1 cellular context compared by ENCODE assay signal in the genomic region with DNA sequence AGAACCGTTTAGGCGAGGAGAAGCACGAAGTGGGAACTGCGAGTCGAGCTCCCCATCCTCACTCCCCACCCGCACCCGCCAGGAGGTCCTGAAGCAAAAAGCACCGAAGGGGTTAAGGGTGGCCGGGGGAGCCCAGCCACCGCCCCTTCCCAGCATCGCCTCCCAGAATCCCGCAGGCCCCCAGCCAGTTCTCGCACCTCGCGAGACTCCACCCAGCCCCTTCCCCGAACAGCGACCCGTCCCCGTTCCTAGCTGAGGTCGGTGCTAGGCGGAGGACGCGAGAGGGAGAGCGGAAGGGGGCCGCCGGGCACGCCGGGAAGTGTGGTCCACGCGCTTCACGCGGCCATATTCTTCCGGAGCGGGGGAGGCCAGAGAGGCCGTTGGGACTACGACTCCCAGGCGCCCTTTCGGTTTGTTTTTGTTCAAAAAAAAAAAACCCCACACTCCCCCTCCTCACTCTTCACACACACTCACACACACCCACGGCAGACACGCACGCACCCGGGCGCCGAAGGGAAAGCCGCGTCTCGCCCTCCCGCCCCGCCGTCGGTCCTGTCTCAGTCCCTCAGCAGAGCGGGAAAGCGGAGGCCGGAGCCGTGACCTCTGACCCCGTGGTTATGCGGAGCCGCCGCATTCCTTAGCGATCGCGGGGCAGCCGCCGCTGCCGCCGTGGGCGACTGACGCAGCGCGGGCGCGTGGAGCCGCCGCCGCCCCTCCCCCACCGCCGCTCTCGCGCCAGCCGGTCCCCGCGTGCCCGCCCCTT.
TF ChIP-seq lines count a peak whose summit lies in the region.

TSS of gene ASXL1 (plus strand) at position 463 of the 763 bp plus-strand sequence. CDS start 445 bp downstream, outside the sequence.

TF ChIP-seq in K562, 482 proteins besides CTCF, POLR2A, EP300 and RAD21 (continued from another document and continues in another):
- TF ChIP-seq, protein P1, sequence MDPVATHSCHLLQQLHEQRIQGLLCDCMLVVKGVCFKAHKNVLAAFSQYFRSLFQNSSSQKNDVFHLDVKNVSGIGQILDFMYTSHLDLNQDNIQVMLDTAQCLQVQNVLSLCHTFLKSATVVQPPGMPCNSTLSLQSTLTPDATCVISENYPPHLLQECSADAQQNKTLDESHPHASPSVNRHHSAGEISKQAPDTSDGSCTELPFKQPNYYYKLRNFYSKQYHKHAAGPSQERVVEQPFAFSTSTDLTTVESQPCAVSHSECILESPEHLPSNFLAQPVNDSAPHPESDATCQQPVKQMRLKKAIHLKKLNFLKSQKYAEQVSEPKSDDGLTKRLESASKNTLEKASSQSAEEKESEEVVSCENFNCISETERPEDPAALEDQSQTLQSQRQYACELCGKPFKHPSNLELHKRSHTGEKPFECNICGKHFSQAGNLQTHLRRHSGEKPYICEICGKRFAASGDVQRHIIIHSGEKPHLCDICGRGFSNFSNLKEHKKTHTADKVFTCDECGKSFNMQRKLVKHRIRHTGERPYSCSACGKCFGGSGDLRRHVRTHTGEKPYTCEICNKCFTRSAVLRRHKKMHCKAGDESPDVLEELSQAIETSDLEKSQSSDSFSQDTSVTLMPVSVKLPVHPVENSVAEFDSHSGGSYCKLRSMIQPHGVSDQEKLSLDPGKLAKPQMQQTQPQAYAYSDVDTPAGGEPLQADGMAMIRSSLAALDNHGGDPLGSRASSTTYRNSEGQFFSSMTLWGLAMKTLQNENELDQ (CRISPR knock-in tag; IDR thresholded peaks at IDR 0.05; ENCODE audit: borderline replicate concordance): no peak
- TF ChIP-seq CBX3 (IDR thresholded peaks at IDR 0.05; ENCODE audit: borderline replicate concordance in 1 of 2, low read length in 2 of 2): no peak
- no peak for TF ChIP-seq HNRNPK (IDR thresholded peaks at IDR 0.05; ENCODE audit: low read depth, low read length, poor library complexity, severe bottlenecking)
- TF ChIP-seq ZNF444 (CRISPR knock-in tag; IDR thresholded peaks at IDR 0.05): peak; percentile 12; the same call in 1 of the 2 replicates
- no peak for TF ChIP-seq CHD4 (IDR thresholded peaks at IDR 0.05; ENCODE audit: insufficient read depth, insufficient replicate concordance, low read depth, low read length, poor library complexity, severe bottlenecking)
- TF ChIP-seq RFX7 (CRISPR knock-in tag; IDR thresholded peaks at IDR 0.05): no peak
- TF ChIP-seq, protein P2, sequence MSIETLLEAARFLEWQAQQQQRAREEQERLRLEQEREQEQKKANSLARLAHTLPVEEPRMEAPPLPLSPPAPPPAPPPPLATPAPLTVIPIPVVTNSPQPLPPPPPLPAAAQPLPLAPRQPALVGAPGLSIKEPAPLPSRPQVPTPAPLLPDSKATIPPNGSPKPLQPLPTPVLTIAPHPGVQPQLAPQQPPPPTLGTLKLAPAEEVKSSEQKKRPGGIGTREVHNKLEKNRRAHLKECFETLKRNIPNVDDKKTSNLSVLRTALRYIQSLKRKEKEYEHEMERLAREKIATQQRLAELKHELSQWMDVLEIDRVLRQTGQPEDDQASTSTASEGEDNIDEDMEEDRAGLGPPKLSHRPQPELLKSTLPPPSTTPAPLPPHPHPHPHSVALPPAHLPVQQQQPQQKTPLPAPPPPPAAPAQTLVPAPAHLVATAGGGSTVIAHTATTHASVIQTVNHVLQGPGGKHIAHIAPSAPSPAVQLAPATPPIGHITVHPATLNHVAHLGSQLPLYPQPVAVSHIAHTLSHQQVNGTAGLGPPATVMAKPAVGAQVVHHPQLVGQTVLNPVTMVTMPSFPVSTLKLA (conservative IDR thresholded peaks at IDR 0.05): peak; percentile 63 to 79
- peak; percentile 85 for TF ChIP-seq ZFX (CRISPR knock-in tag; IDR thresholded peaks at IDR 0.05)
- no peak for TF ChIP-seq NBN (IDR thresholded peaks at IDR 0.05; ENCODE audit: low read depth)
- TF ChIP-seq TFAP4 (CRISPR knock-in tag; IDR thresholded peaks at IDR 0.05; ENCODE audit: borderline replicate concordance): peak; percentile 80; the same call in 1 of the 2 replicates
- TF ChIP-seq, protein P3, sequence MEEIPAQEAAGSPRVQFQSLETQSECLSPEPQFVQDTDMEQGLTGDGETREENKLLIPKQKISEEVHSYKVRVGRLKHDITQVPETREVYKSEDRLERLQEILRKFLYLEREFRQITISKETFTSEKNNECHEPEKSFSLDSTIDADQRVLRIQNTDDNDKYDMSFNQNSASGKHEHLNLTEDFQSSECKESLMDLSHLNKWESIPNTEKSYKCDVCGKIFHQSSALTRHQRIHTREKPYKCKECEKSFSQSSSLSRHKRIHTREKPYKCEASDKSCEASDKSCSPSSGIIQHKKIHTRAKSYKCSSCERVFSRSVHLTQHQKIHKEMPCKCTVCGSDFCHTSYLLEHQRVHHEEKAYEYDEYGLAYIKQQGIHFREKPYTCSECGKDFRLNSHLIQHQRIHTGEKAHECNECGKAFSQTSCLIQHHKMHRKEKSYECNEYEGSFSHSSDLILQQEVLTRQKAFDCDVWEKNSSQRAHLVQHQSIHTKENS (CRISPR knock-in tag; IDR thresholded peaks at IDR 0.05): no peak
- TF ChIP-seq TAF1 (IDR thresholded peaks at IDR 0.05; ENCODE audit: control insufficient read depth, extremely low read depth, insufficient read depth, low read length, severe bottlenecking): peak; percentile 93
- TF ChIP-seq STAT5A (IDR thresholded peaks at IDR 0.05; ENCODE audit: borderline replicate concordance, low read length): no peak
- TF ChIP-seq, protein P4, sequence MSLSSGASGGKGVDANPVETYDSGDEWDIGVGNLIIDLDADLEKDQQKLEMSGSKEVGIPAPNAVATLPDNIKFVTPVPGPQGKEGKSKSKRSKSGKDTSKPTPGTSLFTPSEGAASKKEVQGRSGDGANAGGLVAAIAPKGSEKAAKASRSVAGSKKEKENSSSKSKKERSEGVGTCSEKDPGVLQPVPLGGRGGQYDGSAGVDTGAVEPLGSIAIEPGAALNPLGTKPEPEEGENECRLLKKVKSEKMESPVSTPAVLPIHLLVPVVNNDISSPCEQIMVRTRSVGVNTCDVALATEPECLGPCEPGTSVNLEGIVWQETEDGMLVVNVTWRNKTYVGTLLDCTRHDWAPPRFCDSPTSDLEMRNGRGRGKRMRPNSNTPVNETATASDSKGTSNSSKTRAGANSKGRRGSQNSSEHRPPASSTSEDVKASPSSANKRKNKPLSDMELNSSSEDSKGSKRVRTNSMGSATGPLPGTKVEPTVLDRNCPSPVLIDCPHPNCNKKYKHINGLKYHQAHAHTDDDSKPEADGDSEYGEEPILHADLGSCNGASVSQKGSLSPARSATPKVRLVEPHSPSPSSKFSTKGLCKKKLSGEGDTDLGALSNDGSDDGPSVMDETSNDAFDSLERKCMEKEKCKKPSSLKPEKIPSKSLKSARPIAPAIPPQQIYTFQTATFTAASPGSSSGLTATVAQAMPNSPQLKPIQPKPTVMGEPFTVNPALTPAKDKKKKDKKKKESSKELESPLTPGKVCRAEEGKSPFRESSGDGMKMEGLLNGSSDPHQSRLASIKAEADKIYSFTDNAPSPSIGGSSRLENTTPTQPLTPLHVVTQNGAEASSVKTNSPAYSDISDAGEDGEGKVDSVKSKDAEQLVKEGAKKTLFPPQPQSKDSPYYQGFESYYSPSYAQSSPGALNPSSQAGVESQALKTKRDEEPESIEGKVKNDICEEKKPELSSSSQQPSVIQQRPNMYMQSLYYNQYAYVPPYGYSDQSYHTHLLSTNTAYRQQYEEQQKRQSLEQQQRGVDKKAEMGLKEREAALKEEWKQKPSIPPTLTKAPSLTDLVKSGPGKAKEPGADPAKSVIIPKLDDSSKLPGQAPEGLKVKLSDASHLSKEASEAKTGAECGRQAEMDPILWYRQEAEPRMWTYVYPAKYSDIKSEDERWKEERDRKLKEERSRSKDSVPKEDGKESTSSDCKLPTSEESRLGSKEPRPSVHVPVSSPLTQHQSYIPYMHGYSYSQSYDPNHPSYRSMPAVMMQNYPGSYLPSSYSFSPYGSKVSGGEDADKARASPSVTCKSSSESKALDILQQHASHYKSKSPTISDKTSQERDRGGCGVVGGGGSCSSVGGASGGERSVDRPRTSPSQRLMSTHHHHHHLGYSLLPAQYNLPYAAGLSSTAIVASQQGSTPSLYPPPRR (CRISPR knock-in tag; IDR thresholded peaks at IDR 0.05; ENCODE audit: borderline replicate concordance): no peak
- no peak for TF ChIP-seq PTBP1 (IDR thresholded peaks at IDR 0.05; ENCODE audit: low read depth, low read length)
- TF ChIP-seq SLC30A9 (CRISPR knock-in tag; IDR thresholded peaks at IDR 0.05): no peak
- no peak for TF ChIP-seq ZNF408 (CRISPR knock-in tag; IDR thresholded peaks at IDR 0.05; ENCODE audit: low read depth)
- peak; percentile 47 for TF ChIP-seq ZBED1 (IDR thresholded peaks at IDR 0.05)
- no peak for TF ChIP-seq NFATC3 (IDR thresholded peaks at IDR 0.05)
- TF ChIP-seq THRB (CRISPR knock-in tag; conservative IDR thresholded peaks at IDR 0.05): 0 out of 2 replicates have a peak, but pooled peaks have one; percentile 30
- TF ChIP-seq NCOR1 (IDR thresholded peaks at IDR 0.05): no peak
- TF ChIP-seq RBM39 (optimal IDR thresholded peaks at IDR 0.05; ENCODE audit: low read depth, low read length): no peak
- no peak for TF ChIP-seq GTF2F1 (IDR thresholded peaks at IDR 0.05; ENCODE audit: low read depth, low read length)
- TF ChIP-seq USF2 (CRISPR knock-in tag; IDR thresholded peaks at IDR 0.05): no peak
- TF ChIP-seq ZNF324 (CRISPR knock-in tag; IDR thresholded peaks at IDR 0.05): no peak
- peak; percentile 83 to 85 for TF ChIP-seq SIX5 (IDR thresholded peaks at IDR 0.05; ENCODE audit: borderline replicate concordance in 1 of 2, insufficient read depth in 1 of 2, low read depth in 1 of 2, low read length in 2 of 2)
- TF ChIP-seq HDGF (IDR thresholded peaks at IDR 0.05): no peak
- no peak for TF ChIP-seq PTRF (tag; IDR thresholded peaks at IDR 0.05)
- TF ChIP-seq ZNF165 (CRISPR knock-in tag; IDR thresholded peaks at IDR 0.05; ENCODE audit: borderline replicate concordance): no peak
- TF ChIP-seq SAP30 (IDR thresholded peaks at IDR 0.05; ENCODE audit: borderline replicate concordance, insufficient read depth, low read depth, low read length, poor library complexity, severe bottlenecking): no peak
- no peak for TF ChIP-seq SMARCC2 (IDR thresholded peaks at IDR 0.05; ENCODE audit: low read depth)
- TF ChIP-seq BRD4 (IDR thresholded peaks at IDR 0.05): 0 out of 2 replicates have a peak, but pooled peaks have one; percentile 33
- TF ChIP-seq NCOA1 (IDR thresholded peaks at IDR 0.05; ENCODE audit: low read depth): 0 out of 2 replicates have a peak, but pooled peaks have one; percentile 0
- peak; percentile 79 for TF ChIP-seq MTA1 (IDR thresholded peaks at IDR 0.05; ENCODE audit: borderline replicate concordance)
- TF ChIP-seq, protein P5, sequence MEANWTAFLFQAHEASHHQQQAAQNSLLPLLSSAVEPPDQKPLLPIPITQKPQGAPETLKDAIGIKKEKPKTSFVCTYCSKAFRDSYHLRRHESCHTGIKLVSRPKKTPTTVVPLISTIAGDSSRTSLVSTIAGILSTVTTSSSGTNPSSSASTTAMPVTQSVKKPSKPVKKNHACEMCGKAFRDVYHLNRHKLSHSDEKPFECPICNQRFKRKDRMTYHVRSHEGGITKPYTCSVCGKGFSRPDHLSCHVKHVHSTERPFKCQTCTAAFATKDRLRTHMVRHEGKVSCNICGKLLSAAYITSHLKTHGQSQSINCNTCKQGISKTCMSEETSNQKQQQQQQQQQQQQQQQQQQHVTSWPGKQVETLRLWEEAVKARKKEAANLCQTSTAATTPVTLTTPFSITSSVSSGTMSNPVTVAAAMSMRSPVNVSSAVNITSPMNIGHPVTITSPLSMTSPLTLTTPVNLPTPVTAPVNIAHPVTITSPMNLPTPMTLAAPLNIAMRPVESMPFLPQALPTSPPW (CRISPR knock-in tag; IDR thresholded peaks at IDR 0.05): peak; percentile 66
- TF ChIP-seq MCM2 (IDR thresholded peaks at IDR 0.05; ENCODE audit: low read depth): no peak
- TF ChIP-seq NONO (IDR thresholded peaks at IDR 0.05; ENCODE audit: low read depth in 2 of 2, low read length in 1 of 2): peak in 1 of 2 experiments; percentile 31; a peak in 1 of 4 replicates
- no peak for TF ChIP-seq NFYB (IDR thresholded peaks at IDR 0.05; ENCODE audit: extremely low read depth, insufficient read length)
- TF ChIP-seq ZMIZ1 (IDR thresholded peaks at IDR 0.05; ENCODE audit: low read depth in 2 of 2, low read length in 2 of 2): no peak
